ENCODE assay signal across 8 cellular contexts in the genomic region with DNA sequence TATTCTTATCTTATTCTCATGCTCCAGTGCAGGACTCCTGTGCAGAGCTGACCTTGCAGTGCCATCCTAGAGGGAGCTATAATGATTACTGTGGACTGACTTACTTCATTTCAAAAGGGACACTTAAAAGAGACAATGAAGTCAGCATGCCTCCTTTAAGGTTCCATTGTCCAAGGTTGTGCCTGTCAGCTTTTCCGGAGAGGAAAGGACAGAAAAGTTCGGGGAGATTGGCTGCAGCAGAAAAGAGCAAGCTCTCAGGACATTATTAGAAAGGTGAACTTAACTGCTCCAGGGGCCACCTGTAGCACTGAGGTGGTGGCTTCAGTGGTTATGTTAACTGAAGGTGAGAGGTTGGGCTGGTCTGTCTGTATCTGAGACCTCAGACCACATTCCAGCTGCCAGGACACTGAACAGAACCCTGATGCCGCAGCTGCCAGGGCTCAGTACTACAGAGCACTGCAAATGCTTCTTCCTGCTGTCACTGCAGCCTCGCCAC.
DNase-seq lines count a peak whose midpoint lies in the region; FAIRE-seq and TF ChIP-seq lines count a peak whose summit lies in the region.

No MANE protein-coding gene starts in this region.

- intact Hi-C loops in posterior cingulate gyrus (cut with DNase I), result no loop called here

- peak; percentile 81 for FAIRE-seq in GM12892 (lab: Jason Lieb, UNC)

- TF ChIP-seq POLR2A in GM12892 (IDR thresholded peaks at IDR 0.05; ENCODE audit: low read depth, low read length) (no peak), NB4 (IDR thresholded peaks at IDR 0.05; ENCODE audit: extremely low read depth, insufficient read length) (no peak)

- POLR2A ChIA-PET in HEK293 (lab: Yijun Ruan, JAX), result no interaction called here

- H3K9me3 ChIP-seq in HEK293 (ENCODE audit: control insufficient read depth, insufficient read depth, low read depth, low read length), result no peaks in the 10 kb centered on the region

- TF ChIP-seq CTCF in HEK293 (tag by site-specific recombination; IDR thresholded peaks at IDR 0.05) (no peak), NB4 (IDR thresholded peaks at IDR 0.05; ENCODE audit: low read depth, low read length) (peak; percentile 38)

- no peak overlapping the region for H3K27ac ChIP-seq in HEK293 (ENCODE audit: extremely low read depth, low read depth, low read length)

- DNase-seq in GM12892 (ENCODE audit: insufficient read length) (no peak), NB4 (ENCODE audit: low read depth) (peak; percentile 80), kidney tubule cell (ENCODE audit: low spot score) (peak; percentile 39), A172 (ENCODE audit: low spot score) (no peak), posterior cingulate gyrus (no peak), NCI-H1694 (lab: John Stamatoyannopoulos, UW) (no peak), hypothalamus (lab: John Stamatoyannopoulos, UW) (no peak)

- no peaks in the 10 kb centered on the region for H3K4me1 ChIP-seq in HEK293 (ENCODE audit: control insufficient read depth, insufficient read depth, low read length)

- H3K36me3 ChIP-seq in HEK293 (ENCODE audit: control insufficient read depth in 2 of 2, insufficient read depth in 1 of 2, low read length in 2 of 2), result no peaks in the 10 kb centered on the region

- CTCF ChIA-PET in HEK293 (lab: Yijun Ruan, JAX), result interaction anchor here (0.6 kb wide), 1 partner anchor 92 kb away, joined by 3 read pairs; no protein-coding TSS in a partner anchor

- H3K4me3 ChIP-seq in HEK293 (ENCODE audit: low read depth, low read length) (no peak overlapping the region), NB4 (ENCODE audit: low read depth, low read length) (peak overlapping the region; percentile 51)

TF ChIP-seq in HEK293, 187 proteins besides CTCF, POLR2A, EP300 and RAD21:
- TF ChIP-seq ZNF266 (tag by site-specific recombination; IDR thresholded peaks at IDR 0.05; ENCODE audit: low read depth) (no peak), ZNF174 (tag by site-specific recombination; IDR thresholded peaks at IDR 0.05) (no peak), ZNF280D (tag by site-specific recombination; IDR thresholded peaks at IDR 0.05) (no peak), SCRT2 (tag by site-specific recombination; IDR thresholded peaks at IDR 0.05) (peak; percentile 59), ZNF585B (tag by site-specific recombination; IDR thresholded peaks at IDR 0.05) (no peak), ZNF19 (tag by site-specific recombination; IDR thresholded peaks at IDR 0.05; ENCODE audit: low read depth) (no peak)
TF ChIP-seq in HEK293: peak in this region for 1.

Comparison
In these comparisons a context has a peak if more than half of its experiments do, and no peak if none do; other contexts are left out.
1. DNase-seq: peak in NB4 (single experiment) and kidney tubule cell (single experiment); none in GM12892 (single experiment), A172 (single experiment), posterior cingulate gyrus (0 of 10), NCI-H1694 (single experiment) and hypothalamus (0 of 51).